In the genomic region with DNA sequence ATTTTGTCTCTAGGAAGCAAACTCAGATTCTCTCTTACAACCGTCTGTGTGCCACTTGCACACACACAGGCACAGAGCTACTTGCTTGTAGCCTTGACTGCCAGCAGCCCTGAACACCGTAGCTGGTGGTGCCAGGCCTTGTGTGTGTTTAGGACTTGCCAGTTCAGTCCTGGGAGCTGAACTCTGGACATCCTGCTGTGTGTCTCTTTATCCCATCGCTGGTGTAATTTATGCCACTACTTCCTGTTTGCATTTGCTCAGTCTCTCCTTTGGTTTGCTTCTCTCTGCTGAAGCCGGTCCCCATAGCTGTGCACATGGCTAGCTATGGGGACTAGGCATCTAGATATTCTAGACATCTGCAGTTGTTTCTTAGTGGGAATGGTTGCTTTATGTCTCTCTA, we compare ENCODE assay signal across 1 cellular context.
TF ChIP-seq lines count a peak whose summit lies in the region.

No MANE protein-coding gene starts in this region.

TF ChIP-seq in HepG2, 621 proteins besides CTCF, POLR2A, EP300 and RAD21 (continued from another document and continues in another):
- TF ChIP-seq, protein P1, sequence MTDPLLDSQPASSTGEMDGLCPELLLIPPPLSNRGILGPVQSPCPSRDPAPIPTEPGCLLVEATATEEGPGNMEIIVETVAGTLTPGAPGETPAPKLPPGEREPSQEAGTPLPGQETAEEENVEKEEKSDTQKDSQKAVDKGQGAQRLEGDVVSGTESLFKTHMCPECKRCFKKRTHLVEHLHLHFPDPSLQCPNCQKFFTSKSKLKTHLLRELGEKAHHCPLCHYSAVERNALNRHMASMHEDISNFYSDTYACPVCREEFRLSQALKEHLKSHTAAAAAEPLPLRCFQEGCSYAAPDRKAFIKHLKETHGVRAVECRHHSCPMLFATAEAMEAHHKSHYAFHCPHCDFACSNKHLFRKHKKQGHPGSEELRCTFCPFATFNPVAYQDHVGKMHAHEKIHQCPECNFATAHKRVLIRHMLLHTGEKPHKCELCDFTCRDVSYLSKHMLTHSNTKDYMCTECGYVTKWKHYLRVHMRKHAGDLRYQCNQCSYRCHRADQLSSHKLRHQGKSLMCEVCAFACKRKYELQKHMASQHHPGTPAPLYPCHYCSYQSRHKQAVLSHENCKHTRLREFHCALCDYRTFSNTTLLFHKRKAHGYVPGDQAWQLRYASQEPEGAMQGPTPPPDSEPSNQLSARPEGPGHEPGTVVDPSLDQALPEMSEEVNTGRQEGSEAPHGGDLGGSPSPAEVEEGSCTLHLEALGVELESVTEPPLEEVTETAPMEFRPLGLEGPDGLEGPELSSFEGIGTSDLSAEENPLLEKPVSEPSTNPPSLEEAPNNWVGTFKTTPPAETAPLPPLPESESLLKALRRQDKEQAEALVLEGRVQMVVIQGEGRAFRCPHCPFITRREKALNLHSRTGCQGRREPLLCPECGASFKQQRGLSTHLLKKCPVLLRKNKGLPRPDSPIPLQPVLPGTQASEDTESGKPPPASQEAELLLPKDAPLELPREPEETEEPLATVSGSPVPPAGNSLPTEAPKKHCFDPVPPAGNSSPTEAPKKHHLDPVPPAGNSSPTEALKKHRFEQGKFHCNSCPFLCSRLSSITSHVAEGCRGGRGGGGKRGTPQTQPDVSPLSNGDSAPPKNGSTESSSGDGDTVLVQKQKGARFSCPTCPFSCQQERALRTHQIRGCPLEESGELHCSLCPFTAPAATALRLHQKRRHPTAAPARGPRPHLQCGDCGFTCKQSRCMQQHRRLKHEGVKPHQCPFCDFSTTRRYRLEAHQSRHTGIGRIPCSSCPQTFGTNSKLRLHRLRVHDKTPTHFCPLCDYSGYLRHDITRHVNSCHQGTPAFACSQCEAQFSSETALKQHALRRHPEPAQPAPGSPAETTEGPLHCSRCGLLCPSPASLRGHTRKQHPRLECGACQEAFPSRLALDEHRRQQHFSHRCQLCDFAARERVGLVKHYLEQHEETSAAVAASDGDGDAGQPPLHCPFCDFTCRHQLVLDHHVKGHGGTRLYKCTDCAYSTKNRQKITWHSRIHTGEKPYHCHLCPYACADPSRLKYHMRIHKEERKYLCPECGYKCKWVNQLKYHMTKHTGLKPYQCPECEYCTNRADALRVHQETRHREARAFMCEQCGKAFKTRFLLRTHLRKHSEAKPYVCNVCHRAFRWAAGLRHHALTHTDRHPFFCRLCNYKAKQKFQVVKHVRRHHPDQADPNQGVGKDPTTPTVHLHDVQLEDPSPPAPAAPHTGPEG (CRISPR knock-in tag; IDR thresholded peaks at IDR 0.05), result no peak
- TF ChIP-seq, protein P2, sequence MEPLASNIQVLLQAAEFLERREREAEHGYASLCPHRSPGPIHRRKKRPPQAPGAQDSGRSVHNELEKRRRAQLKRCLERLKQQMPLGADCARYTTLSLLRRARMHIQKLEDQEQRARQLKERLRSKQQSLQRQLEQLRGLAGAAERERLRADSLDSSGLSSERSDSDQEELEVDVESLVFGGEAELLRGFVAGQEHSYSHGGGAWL (CRISPR knock-in tag; IDR thresholded peaks at IDR 0.05), result no peak
- TF ChIP-seq ZBTB8A (CRISPR knock-in tag; IDR thresholded peaks at IDR 0.05; ENCODE audit: borderline replicate concordance, low read depth) (no peak), ZNF629 (CRISPR knock-in tag; conservative IDR thresholded peaks at IDR 0.05) (no peak), ZSCAN12 (CRISPR knock-in tag; IDR thresholded peaks at IDR 0.05) (no peak), ZNF7 (CRISPR knock-in tag; IDR thresholded peaks at IDR 0.05) (peak; percentile 80; the same call in 1 of the 2 replicates), ZNF441 (CRISPR knock-in tag; IDR thresholded peaks at IDR 0.05; ENCODE audit: borderline replicate concordance) (no peak), SMAD3 (CRISPR knock-in tag; IDR thresholded peaks at IDR 0.05) (no peak), ZNF326 (CRISPR knock-in tag; IDR thresholded peaks at IDR 0.05; ENCODE audit: borderline replicate concordance) (no peak), ZNF253 (CRISPR knock-in tag; IDR thresholded peaks at IDR 0.05; ENCODE audit: borderline replicate concordance) (no peak), RBM22 (optimal IDR thresholded peaks at IDR 0.05; ENCODE audit: low read length) (no peak), RBFOX2 (IDR thresholded peaks at IDR 0.05; ENCODE audit: low read depth, low read length) (no peak), NFKBIZ (CRISPR knock-in tag; IDR thresholded peaks at IDR 0.05) (no peak), HMG20B (CRISPR knock-in tag; conservative IDR thresholded peaks at IDR 0.05) (no peak), ZNF569 (CRISPR knock-in tag; IDR thresholded peaks at IDR 0.05; ENCODE audit: borderline replicate concordance) (no peak), ZNF644 (CRISPR knock-in tag; IDR thresholded peaks at IDR 0.05; ENCODE audit: low read depth) (0 out of 2 replicates have a peak, but pooled peaks have one; percentile 56), FOXP1 (IDR thresholded peaks at IDR 0.05) (no peak), FOXP1 (CRISPR knock-in tag; IDR thresholded peaks at IDR 0.05) (peak; percentile 30; the same call in 1 of the 2 replicates), FOXO1 (CRISPR knock-in tag; IDR thresholded peaks at IDR 0.05) (0 out of 2 replicates have a peak, but pooled peaks have one; percentile 31), ZNF777 (CRISPR knock-in tag; IDR thresholded peaks at IDR 0.05) (no peak), SYNCRIP (IDR thresholded peaks at IDR 0.05; ENCODE audit: insufficient read depth, low read depth, low read length) (no peak), PTBP1 (IDR thresholded peaks at IDR 0.05; ENCODE audit: low read depth, low read length, poor library complexity, severe bottlenecking) (no peak), ZBTB38 (CRISPR knock-in tag; IDR thresholded peaks at IDR 0.05) (no peak), CREB1 (IDR thresholded peaks at IDR 0.05) (no peak), CREB1 (CRISPR knock-in tag; IDR thresholded peaks at IDR 0.05) (no peak), ZNF543 (CRISPR knock-in tag; IDR thresholded peaks at IDR 0.05) (no peak)
- TF ChIP-seq, protein P3, sequence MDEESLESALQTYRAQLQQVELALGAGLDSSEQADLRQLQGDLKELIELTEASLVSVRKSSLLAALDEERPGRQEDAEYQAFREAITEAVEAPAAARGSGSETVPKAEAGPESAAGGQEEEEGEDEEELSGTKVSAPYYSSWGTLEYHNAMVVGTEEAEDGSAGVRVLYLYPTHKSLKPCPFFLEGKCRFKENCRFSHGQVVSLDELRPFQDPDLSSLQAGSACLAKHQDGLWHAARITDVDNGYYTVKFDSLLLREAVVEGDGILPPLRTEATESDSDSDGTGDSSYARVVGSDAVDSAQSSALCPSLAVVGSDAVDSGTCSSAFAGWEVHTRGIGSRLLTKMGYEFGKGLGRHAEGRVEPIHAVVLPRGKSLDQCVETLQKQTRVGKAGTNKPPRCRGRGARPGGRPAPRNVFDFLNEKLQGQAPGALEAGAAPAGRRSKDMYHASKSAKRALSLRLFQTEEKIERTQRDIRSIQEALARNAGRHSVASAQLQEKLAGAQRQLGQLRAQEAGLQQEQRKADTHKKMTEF (CRISPR knock-in tag; IDR thresholded peaks at IDR 0.05), result 0 out of 2 replicates have a peak, but pooled peaks have one; percentile 43
- TF ChIP-seq, protein P4, sequence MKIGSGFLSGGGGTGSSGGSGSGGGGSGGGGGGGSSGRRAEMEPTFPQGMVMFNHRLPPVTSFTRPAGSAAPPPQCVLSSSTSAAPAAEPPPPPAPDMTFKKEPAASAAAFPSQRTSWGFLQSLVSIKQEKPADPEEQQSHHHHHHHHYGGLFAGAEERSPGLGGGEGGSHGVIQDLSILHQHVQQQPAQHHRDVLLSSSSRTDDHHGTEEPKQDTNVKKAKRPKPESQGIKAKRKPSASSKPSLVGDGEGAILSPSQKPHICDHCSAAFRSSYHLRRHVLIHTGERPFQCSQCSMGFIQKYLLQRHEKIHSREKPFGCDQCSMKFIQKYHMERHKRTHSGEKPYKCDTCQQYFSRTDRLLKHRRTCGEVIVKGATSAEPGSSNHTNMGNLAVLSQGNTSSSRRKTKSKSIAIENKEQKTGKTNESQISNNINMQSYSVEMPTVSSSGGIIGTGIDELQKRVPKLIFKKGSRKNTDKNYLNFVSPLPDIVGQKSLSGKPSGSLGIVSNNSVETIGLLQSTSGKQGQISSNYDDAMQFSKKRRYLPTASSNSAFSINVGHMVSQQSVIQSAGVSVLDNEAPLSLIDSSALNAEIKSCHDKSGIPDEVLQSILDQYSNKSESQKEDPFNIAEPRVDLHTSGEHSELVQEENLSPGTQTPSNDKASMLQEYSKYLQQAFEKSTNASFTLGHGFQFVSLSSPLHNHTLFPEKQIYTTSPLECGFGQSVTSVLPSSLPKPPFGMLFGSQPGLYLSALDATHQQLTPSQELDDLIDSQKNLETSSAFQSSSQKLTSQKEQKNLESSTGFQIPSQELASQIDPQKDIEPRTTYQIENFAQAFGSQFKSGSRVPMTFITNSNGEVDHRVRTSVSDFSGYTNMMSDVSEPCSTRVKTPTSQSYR (CRISPR knock-in tag; IDR thresholded peaks at IDR 0.05; ENCODE audit: borderline replicate concordance), result peak; percentile 26; the same call in 1 of the 2 replicates
- TF ChIP-seq, protein P5, sequence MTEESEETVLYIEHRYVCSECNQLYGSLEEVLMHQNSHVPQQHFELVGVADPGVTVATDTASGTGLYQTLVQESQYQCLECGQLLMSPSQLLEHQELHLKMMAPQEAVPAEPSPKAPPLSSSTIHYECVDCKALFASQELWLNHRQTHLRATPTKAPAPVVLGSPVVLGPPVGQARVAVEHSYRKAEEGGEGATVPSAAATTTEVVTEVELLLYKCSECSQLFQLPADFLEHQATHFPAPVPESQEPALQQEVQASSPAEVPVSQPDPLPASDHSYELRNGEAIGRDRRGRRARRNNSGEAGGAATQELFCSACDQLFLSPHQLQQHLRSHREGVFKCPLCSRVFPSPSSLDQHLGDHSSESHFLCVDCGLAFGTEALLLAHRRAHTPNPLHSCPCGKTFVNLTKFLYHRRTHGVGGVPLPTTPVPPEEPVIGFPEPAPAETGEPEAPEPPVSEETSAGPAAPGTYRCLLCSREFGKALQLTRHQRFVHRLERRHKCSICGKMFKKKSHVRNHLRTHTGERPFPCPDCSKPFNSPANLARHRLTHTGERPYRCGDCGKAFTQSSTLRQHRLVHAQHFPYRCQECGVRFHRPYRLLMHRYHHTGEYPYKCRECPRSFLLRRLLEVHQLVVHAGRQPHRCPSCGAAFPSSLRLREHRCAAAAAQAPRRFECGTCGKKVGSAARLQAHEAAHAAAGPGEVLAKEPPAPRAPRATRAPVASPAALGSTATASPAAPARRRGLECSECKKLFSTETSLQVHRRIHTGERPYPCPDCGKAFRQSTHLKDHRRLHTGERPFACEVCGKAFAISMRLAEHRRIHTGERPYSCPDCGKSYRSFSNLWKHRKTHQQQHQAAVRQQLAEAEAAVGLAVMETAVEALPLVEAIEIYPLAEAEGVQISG (CRISPR knock-in tag; IDR thresholded peaks at IDR 0.05), result 0 out of 2 replicates have a peak, but pooled peaks have one; percentile 47
- TF ChIP-seq, protein P6, sequence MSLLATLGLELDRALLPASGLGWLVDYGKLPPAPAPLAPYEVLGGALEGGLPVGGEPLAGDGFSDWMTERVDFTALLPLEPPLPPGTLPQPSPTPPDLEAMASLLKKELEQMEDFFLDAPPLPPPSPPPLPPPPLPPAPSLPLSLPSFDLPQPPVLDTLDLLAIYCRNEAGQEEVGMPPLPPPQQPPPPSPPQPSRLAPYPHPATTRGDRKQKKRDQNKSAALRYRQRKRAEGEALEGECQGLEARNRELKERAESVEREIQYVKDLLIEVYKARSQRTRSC (CRISPR knock-in tag; IDR thresholded peaks at IDR 0.05; ENCODE audit: low read depth), result no peak
- TF ChIP-seq, protein P7, sequence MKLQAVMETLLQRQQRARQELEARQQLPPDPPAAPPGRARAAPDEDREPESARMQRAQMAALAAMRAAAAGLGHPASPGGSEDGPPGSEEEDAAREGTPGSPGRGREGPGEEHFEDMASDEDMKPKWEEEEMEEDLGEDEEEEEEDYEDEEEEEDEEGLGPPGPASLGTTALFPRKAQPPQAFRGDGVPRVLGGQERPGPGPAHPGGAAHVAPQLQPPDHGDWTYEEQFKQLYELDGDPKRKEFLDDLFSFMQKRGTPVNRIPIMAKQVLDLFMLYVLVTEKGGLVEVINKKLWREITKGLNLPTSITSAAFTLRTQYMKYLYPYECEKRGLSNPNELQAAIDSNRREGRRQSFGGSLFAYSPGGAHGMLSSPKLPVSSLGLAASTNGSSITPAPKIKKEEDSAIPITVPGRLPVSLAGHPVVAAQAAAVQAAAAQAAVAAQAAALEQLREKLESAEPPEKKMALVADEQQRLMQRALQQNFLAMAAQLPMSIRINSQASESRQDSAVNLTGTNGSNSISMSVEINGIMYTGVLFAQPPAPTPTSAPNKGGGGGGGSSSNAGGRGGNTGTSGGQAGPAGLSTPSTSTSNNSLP (IDR thresholded peaks at IDR 0.05; ENCODE audit: low read depth, low read length), result 0 out of 2 replicates have a peak, but pooled peaks have one; percentile 25
- TF ChIP-seq, protein P8, sequence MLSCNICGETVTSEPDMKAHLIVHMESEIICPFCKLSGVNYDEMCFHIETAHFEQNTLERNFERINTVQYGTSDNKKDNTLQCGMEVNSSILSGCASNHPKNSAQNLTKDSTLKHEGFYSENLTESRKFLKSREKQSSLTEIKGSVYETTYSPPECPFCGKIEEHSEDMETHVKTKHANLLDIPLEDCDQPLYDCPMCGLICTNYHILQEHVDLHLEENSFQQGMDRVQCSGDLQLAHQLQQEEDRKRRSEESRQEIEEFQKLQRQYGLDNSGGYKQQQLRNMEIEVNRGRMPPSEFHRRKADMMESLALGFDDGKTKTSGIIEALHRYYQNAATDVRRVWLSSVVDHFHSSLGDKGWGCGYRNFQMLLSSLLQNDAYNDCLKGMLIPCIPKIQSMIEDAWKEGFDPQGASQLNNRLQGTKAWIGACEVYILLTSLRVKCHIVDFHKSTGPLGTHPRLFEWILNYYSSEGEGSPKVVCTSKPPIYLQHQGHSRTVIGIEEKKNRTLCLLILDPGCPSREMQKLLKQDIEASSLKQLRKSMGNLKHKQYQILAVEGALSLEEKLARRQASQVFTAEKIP (CRISPR knock-in tag; IDR thresholded peaks at IDR 0.05; ENCODE audit: borderline replicate concordance), result no peak
- TF ChIP-seq, protein P9, sequence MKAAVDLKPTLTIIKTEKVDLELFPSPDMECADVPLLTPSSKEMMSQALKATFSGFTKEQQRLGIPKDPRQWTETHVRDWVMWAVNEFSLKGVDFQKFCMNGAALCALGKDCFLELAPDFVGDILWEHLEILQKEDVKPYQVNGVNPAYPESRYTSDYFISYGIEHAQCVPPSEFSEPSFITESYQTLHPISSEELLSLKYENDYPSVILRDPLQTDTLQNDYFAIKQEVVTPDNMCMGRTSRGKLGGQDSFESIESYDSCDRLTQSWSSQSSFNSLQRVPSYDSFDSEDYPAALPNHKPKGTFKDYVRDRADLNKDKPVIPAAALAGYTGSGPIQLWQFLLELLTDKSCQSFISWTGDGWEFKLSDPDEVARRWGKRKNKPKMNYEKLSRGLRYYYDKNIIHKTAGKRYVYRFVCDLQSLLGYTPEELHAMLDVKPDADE (CRISPR knock-in tag; IDR thresholded peaks at IDR 0.05), result no peak
